In genomic region chr12:105179114-105179513, GRCh38 we compare ENCODE assay signal across 7 cellular contexts. TPM values are rescaled to one million over a fixed set of nuclear protein-coding genes. Genes with fewer than 3 reads are reported as not detected.
DNase-seq lines count a peak whose midpoint lies in the region; ATAC-seq, FAIRE-seq and TF ChIP-seq lines count a peak whose summit lies in the region.
"Not testable (repeated sequence)": the region's sequence is repeated elsewhere in the genome, so short reads cannot be mapped to it uniquely, and the experiment has no call there.

No MANE protein-coding gene starts in this region.

- H4K20me1 ChIP-seq in K562 (replicated peaks; ENCODE audit: control insufficient read depth, insufficient read depth, low read length): not testable (repeated sequence)

- peaks cover 14% of the 10 kb centered on the region for H3K9me3 Mint-ChIP-seq in CD8-positive, alpha-beta T cell
- H3K9me3 Mint-ChIP-seq in activated T-cell treated with anti-CD3 and anti-CD28 coated beads, Interleukin-2, amount 50 U/mL, for 24 hours: peaks cover 24% of the 10 kb centered on the region
- H3K9me3 Mint-ChIP-seq in natural killer cell: not testable (repeated sequence)
- H3K9me3 Mint-ChIP-seq in stimulated activated naive CD8-positive, alpha-beta T cell treated with anti-CD3 and anti-CD28 coated beads, Interleukin-15, Interleukin-2, amounts not matched to agents 100 ng/mL and 50 ng/mL, for 24 hours: peaks cover 17% of the 10 kb centered on the region

- H3K4me3 Mint-ChIP-seq in CD8-positive, alpha-beta T cell; activated T-cell treated with anti-CD3 and anti-CD28 coated beads, Interleukin-2, amount 50 U/mL, for 24 hours; natural killer cell; stimulated activated naive CD8-positive, alpha-beta T cell treated with anti-CD3 and anti-CD28 coated beads, Interleukin-15, Interleukin-2, amounts not matched to agents 100 ng/mL and 50 ng/mL, for 24 hours: not testable (repeated sequence)

- H3K9me3 ChIP-seq in CD8-positive, alpha-beta T cell (ENCODE audit: low read length); HEK293 (ENCODE audit: control insufficient read depth, insufficient read depth, low read depth, low read length); K562 (replicated peaks; ENCODE audit: control insufficient read depth, insufficient read depth, low read depth, low read length): not testable (repeated sequence)

- FAIRE-seq in K562 (lab: Jason Lieb, UNC): not testable (repeated sequence)

- H3K4me1 Mint-ChIP-seq in CD8-positive, alpha-beta T cell (ENCODE audit: low read depth); activated T-cell treated with anti-CD3 and anti-CD28 coated beads, Interleukin-2, amount 50 U/mL, for 24 hours (ENCODE audit: low read depth); stimulated activated naive CD8-positive, alpha-beta T cell treated with anti-CD3 and anti-CD28 coated beads, Interleukin-15, Interleukin-2, amounts not matched to agents 100 ng/mL and 50 ng/mL, for 24 hours (ENCODE audit: low read depth): not testable (repeated sequence)
- peaks cover 9 to 20% of the 10 kb centered on the region in 2 donors for H3K4me1 Mint-ChIP-seq in natural killer cell

- not testable (repeated sequence) for H3K27ac ChIP-seq in CD8-positive, alpha-beta T cell (ENCODE audit: low read depth, low read length); HEK293 (ENCODE audit: extremely low read depth, low read depth, low read length); K562 (ENCODE audit: extremely low read depth, low read depth, low read length)

- H3K27me3 ChIP-seq in CD8-positive, alpha-beta T cell (ENCODE audit: insufficient read depth, low read length); K562 (ENCODE audit: control insufficient read depth in 2 of 2, insufficient read depth in 2 of 2, low read length in 2 of 2): not testable (repeated sequence)

- not testable (repeated sequence) for H3K4me1 ChIP-seq in CD8-positive, alpha-beta T cell (ENCODE audit: insufficient read depth, low read length); HEK293 (ENCODE audit: control insufficient read depth, insufficient read depth, low read length); K562 (replicated peaks in 1 of 2; ENCODE audit: control insufficient read depth in 2 of 2, insufficient read depth in 2 of 2, low read length in 2 of 2)

- peaks cover 74% of the 10 kb centered on the region for H3K36me3 Mint-ChIP-seq in CD8-positive, alpha-beta T cell
- peaks cover 90% of the 10 kb centered on the region for H3K36me3 Mint-ChIP-seq in activated T-cell treated with anti-CD3 and anti-CD28 coated beads, Interleukin-2, amount 50 U/mL, for 24 hours (ENCODE audit: low read depth)
- peaks cover 18% of the 10 kb centered on the region for H3K36me3 Mint-ChIP-seq in natural killer cell
- H3K36me3 Mint-ChIP-seq in stimulated activated naive CD8-positive, alpha-beta T cell treated with anti-CD3 and anti-CD28 coated beads, Interleukin-15, Interleukin-2, amounts not matched to agents 100 ng/mL and 50 ng/mL, for 24 hours (ENCODE audit: low read depth): peaks cover 83% of the 10 kb centered on the region

- ATAC-seq in CD8-positive, alpha-beta T cell; SK-N-SH treated with all-trans-retinoic acid at 6 μM for 48 hours; K562; natural killer cell: not testable (repeated sequence)

- H3K36me3 ChIP-seq in CD8-positive, alpha-beta T cell (ENCODE audit: insufficient read depth, low read length): peaks cover 13% of the 10 kb centered on the region
- H3K36me3 ChIP-seq in HEK293 (ENCODE audit: control insufficient read depth in 2 of 2, insufficient read depth in 1 of 2, low read length in 2 of 2) (peaks cover 8 to 32% of the 10 kb centered on the region in 2 experiments), K562 (ENCODE audit: control insufficient read depth, insufficient read depth, low read length) (peaks cover 11% of the 10 kb centered on the region; the same call in 2 of the 3 replicates)

- in situ Hi-C loops in K562 (cut with MboI): not testable (repeated sequence)

- no CpG with 5 or more reads among the region's 1 CpG for WGBS in K562 (ENCODE audit: insufficient coverage, low coverage, missing lambda C conversion rate)

- not testable (repeated sequence) for H3K4me2 ChIP-seq in K562 (ENCODE audit: insufficient read depth, low read length)

- not testable (repeated sequence) for H3K79me2 ChIP-seq in K562 (ENCODE audit: control insufficient read depth, insufficient read depth, low read length)

- not testable (repeated sequence) for TF ChIP-seq RAD21 in K562 (CRISPR knock-in tag; conservative IDR thresholded peaks at IDR 0.05 in 1 of 2, IDR thresholded peaks at IDR 0.05 in 1 of 2)

- H3K9ac ChIP-seq in K562 (ENCODE audit: insufficient read depth in 1 of 2, low read depth in 2 of 2, low read length in 2 of 2): not testable (repeated sequence)

- TF ChIP-seq CTCF in CD8-positive, alpha-beta T cell (IDR thresholded peaks at IDR 0.05); HEK293 (tag by site-specific recombination; IDR thresholded peaks at IDR 0.05); K562 (IDR thresholded peaks at IDR 0.05 in 2 of 3, conservative IDR thresholded peaks at IDR 0.05 in 1 of 3; ENCODE audit: insufficient read depth in 2 of 3, low read depth in 1 of 3, low read length in 3 of 3); natural killer cell (IDR thresholded peaks at IDR 0.05): not testable (repeated sequence)

- not testable (repeated sequence) for TF ChIP-seq EP300 in K562 (IDR thresholded peaks at IDR 0.05; ENCODE audit: low read length)

- not testable (repeated sequence) for H2AFZ ChIP-seq in K562 (ENCODE audit: low read depth, low read length)

- intact Hi-C loops in CD8-positive, alpha-beta T cell (cut with DNase I, micrococcal nuclease): loop anchor here in 1 of 2 experiments (5.0 kb wide), 1 partner anchor 203 kb away; no protein-coding TSS in a partner anchor
- intact Hi-C loops in K562 (cut with micrococcal nuclease); natural killer cell (cut with micrococcal nuclease): not testable (repeated sequence)

- H3K4me3 ChIP-seq in CD8-positive, alpha-beta T cell (ENCODE audit: low read depth, low read length); HEK293 (ENCODE audit: low read depth, low read length); K562: not testable (repeated sequence)

- DNase-seq in CD8-positive, alpha-beta T cell; activated T-cell treated with anti-CD3 and anti-CD28 coated beads, Interleukin-2, amount 50 U/mL, for 24 hours; K562 (ENCODE audit: extremely low read depth in 1 of 4, low spot score in 3 of 4); natural killer cell: not testable (repeated sequence)

- H3K27ac Mint-ChIP-seq in CD8-positive, alpha-beta T cell: peak overlapping the region; percentile 22
- H3K27ac Mint-ChIP-seq in activated T-cell treated with anti-CD3 and anti-CD28 coated beads, Interleukin-2, amount 50 U/mL, for 24 hours: peak overlapping the region; percentile 50
- peak overlapping the region; percentile 9 to 16 for H3K27ac Mint-ChIP-seq in natural killer cell
- peak overlapping the region; percentile 49 for H3K27ac Mint-ChIP-seq in stimulated activated naive CD8-positive, alpha-beta T cell treated with anti-CD3 and anti-CD28 coated beads, Interleukin-15, Interleukin-2, amounts not matched to agents 100 ng/mL and 50 ng/mL, for 24 hours

- CTCF ChIA-PET in CD8-positive, alpha-beta T cell (lab: Charles Lee); HEK293 (lab: Yijun Ruan, JAX); K562 (lab: Yijun Ruan, JAX; ENCODE audit: low intra/inter-chr PET ratio): not testable (repeated sequence)

- POLR2A ChIA-PET in CD8-positive, alpha-beta T cell (lab: Charles Lee); HEK293 (lab: Yijun Ruan, JAX); K562 (lab: Yijun Ruan, JAX): not testable (repeated sequence)

- not testable (repeated sequence) for TF ChIP-seq POLR2A in K562 (conservative IDR thresholded peaks at IDR 0.05)

- not testable (repeated sequence) for H3K27me3 Mint-ChIP-seq in CD8-positive, alpha-beta T cell (ENCODE audit: low read depth); activated T-cell treated with anti-CD3 and anti-CD28 coated beads, Interleukin-2, amount 50 U/mL, for 24 hours; natural killer cell (ENCODE audit: low read depth in 2 of 2); stimulated activated naive CD8-positive, alpha-beta T cell treated with anti-CD3 and anti-CD28 coated beads, Interleukin-15, Interleukin-2, amounts not matched to agents 100 ng/mL and 50 ng/mL, for 24 hours

- not testable (repeated sequence) for H3K9me1 ChIP-seq in K562 (ENCODE audit: control insufficient read depth, insufficient read depth, low read length)

- not testable (repeated sequence) for BruUV-seq in K562 (replicated peaks; lab: Mats Ljungman, UMichigan)

RNA-seq across cellular contexts. Expression of gene APPL2, which starts 56.9 kb away (rescaled TPM):
- 10 to 100 TPM; 53.1 to 60.6 TPM for total RNA-seq in CD8-positive, alpha-beta T cell
- 36.5 and 49.4 TPM in 2 replicates for total RNA-seq in K562 (2011; cell fraction: chromatin; rRNA removed; ENCODE audit: low replicate concordance)
- 18.5 and 19.7 TPM in 2 replicates for total RNA-seq in K562 (2011; cell fraction: nucleolus; rRNA removed)
- total RNA-seq in K562 (2011; cell fraction: nucleoplasm; rRNA removed): 26.7 and 27.6 TPM in 2 replicates
- total RNA-seq in K562 (2014; rRNA removed) (3.8 and 5.2 TPM in 2 replicates), K562 (2014; rRNA removed; fragmentation: Illumina TruSeq; extraction: Trizol) (8.2 and 8.5 TPM in 2 replicates), K562 (2015; rRNA removed; fragmentation: Illumina TruSeq; extraction: Trizol) (6.7 and 9.0 TPM in 2 replicates), K562 (2021) (7.5 and 8.0 TPM in 2 replicates), natural killer cell (10 to 100 TPM; 56.0 to 65.9 (median 64.2) TPM)
- polyA plus RNA-seq in K562 (2011; rRNA removed) (11.4 and 14.4 TPM in 2 replicates), K562 (2014; fragmentation: Illumina TruSeq; extraction: Trizol) (7.8 and 13.6 TPM in 2 replicates), K562 (2014; fragmentation: Nextera tagmentation; extraction: Ambion mirVana) (1 to 10 TPM; 2.1 to 3.3 TPM), K562 (2014; rRNA removed) (8.6 and 8.9 TPM in 2 replicates)
- 2.9 and 4.0 TPM in 2 replicates for polyA plus RNA-seq in K562 (2011; cell fraction: cytosol; rRNA removed)
- polyA plus RNA-seq in K562 (2011; cell fraction: nucleus; rRNA removed): 17.1 and 23.1 TPM in 2 replicates
- polyA plus RNA-seq in K562 (2012): 4.4 and 9.0 TPM in 2 replicates
- 12.3 and 13.4 TPM in 2 replicates for polyA minus RNA-seq in K562 (2011; rRNA and poly(A)+ RNA removed)
- 3.7 and 4.1 TPM in 2 replicates for polyA minus RNA-seq in K562 (2011; cell fraction: cytosol; rRNA and poly(A)+ RNA removed)
- polyA minus RNA-seq in K562 (2011; cell fraction: nucleus; rRNA and poly(A)+ RNA removed): 13.3 and 16.4 TPM in 2 replicates
